ENCODE assay signal across 20 cellular contexts in genomic region chr1:84585803-84586202, GRCh38.
"Had no signal": no experiment of that assay in that cellular context is flagged by ENCODE, and none has a peak within 500 bp of the region (broad histone marks: within the 10 kb centered on the region; RNA-seq: fewer than 3 reads in every experiment).

No MANE protein-coding gene starts in this region.

- H3K9me3 ChIP-seq: left ventricle myocardium inferior, pancreas had no signal

- H3K4me3 ChIP-seq: left ventricle myocardium inferior, pancreas had no signal

- H3K27ac ChIP-seq: left ventricle myocardium inferior, pancreas had no signal

- H3K9me3 Mint-ChIP-seq: activated naive CD8-positive, alpha-beta T cell treated with anti-CD3 and anti-CD28 coated beads, Interleukin-2, amount 50 U/mL, for 24 hours; natural killer cell had no signal

- H3K4me1 ChIP-seq: pancreas had no signal

- DNase-seq: activated B cell treated with CpG ODN at 0.5 μM for 24 hours; activated CD4-positive, alpha-beta T cell treated with anti-CD3 and anti-CD28 coated beads for 36 hours; activated CD4-positive, alpha-beta T cell treated with anti-CD3 and anti-CD28 coated beads, Interleukin-2, amount 50 U/mL, for 48 hours; activated effector memory CD4-positive, alpha-beta T cell treated with Interleukin-2 at 50 U/mL for 16 hours; activated naive CD4-positive, alpha-beta T cell treated with anti-CD3 and anti-CD28 coated beads, Interleukin-2, amount 50 U/mL, for 16 hours; activated naive CD8-positive, alpha-beta T cell treated with anti-CD3 and anti-CD28 coated beads, Interleukin-2, amount 50 U/mL, for 24 hours; activated T-cell treated with anti-CD3 and anti-CD28 coated beads, Interleukin-2, amount 50 U/mL, for 72 hours; effector CD4-positive, alpha-beta T cell; erythroblast; foreskin melanocyte; left ventricle myocardium inferior; midbrain; natural killer cell; pancreas; right cardiac atrium; stimulated activated CD4-positive, alpha-beta T cell treated with anti-CD3 and anti-CD28 coated beads, Interleukin-12 subunit alpha, Interleukin-12 subunit beta, amount 100 ng/mL, for 4 hours; stimulated activated CD4-positive, alpha-beta T cell treated with anti-CD3 and anti-CD28 coated beads, Interleukin-4, amount 100 ng/mL, for 4 hours; stimulated activated naive CD8-positive, alpha-beta T cell treated with anti-CD3 and anti-CD28 coated beads, Interleukin-15, Interleukin-2, amounts not matched to agents 100 U/mL and 50 U/mL, for 24 hours; T-helper 9 cell had no signal

- H3K27me3 Mint-ChIP-seq: activated B cell treated with CpG ODN at 0.5 μM for 24 hours had no signal

- H3K36me3 Mint-ChIP-seq: natural killer cell had no signal

- H3K4me1 Mint-ChIP-seq: activated CD4-positive, alpha-beta T cell treated with anti-CD3 and anti-CD28 coated beads for 36 hours; activated naive CD8-positive, alpha-beta T cell treated with anti-CD3 and anti-CD28 coated beads, Interleukin-2, amount 50 U/mL, for 24 hours; natural killer cell had no signal

- H3K27me3 ChIP-seq: pancreas had no signal

- H3K4me3 Mint-ChIP-seq: activated B cell treated with CpG ODN at 0.5 μM for 24 hours; activated CD4-positive, alpha-beta T cell treated with anti-CD3 and anti-CD28 coated beads for 36 hours; activated naive CD8-positive, alpha-beta T cell treated with anti-CD3 and anti-CD28 coated beads, Interleukin-2, amount 50 U/mL, for 24 hours; activated T-cell treated with anti-CD3 and anti-CD28 coated beads, Interleukin-2, amount 50 U/mL, for 72 hours; dendritic cell treated with granulocyte-macrophage colony-stimulating factor and Interleukin-4, amounts not matched to agents 40 ng/mL and 50 ng/mL, for 4 days; natural killer cell had no signal

- H3K36me3 ChIP-seq: left ventricle myocardium inferior, pancreas had no signal

- H3K27ac Mint-ChIP-seq: activated B cell treated with CpG ODN at 0.5 μM for 24 hours; activated CD4-positive, alpha-beta T cell treated with anti-CD3 and anti-CD28 coated beads for 36 hours; activated naive CD8-positive, alpha-beta T cell treated with anti-CD3 and anti-CD28 coated beads, Interleukin-2, amount 50 U/mL, for 24 hours; activated T-cell treated with anti-CD3 and anti-CD28 coated beads, Interleukin-2, amount 50 U/mL, for 72 hours; dendritic cell treated with granulocyte-macrophage colony-stimulating factor and Interleukin-4, amounts not matched to agents 40 ng/mL and 50 ng/mL, for 4 days; natural killer cell had no signal
